ENCODE assay signal across 27 cellular contexts in the genomic region with DNA sequence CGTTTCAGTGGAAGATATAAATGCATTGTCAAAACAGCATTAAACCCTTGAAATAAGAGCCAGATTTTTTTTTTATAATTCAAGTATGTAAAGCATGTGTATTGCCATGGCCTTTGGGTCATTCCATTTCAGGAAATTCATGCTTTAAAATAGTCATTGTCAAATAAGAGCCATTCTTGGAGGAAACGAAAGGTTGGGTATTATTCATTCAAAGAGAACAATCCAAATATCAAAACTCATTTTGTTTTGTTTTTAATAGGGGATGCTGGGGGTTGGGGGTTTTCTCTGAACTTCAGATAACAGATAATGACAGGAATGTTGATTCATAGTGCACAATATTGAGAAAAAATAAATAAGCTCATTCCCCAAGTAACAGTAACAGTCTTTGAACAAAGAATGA.
"Had no signal": no experiment of that assay in that cellular context is flagged by ENCODE, and none has a peak within 500 bp of the region (broad histone marks: within the 10 kb centered on the region; RNA-seq: fewer than 3 reads in every experiment).

No MANE protein-coding gene starts in this region.

- FAIRE-seq: colon, kidney had no signal

- H3K27ac ChIP-seq: esophagus squamous epithelium, gastrocnemius medialis, heart left ventricle, hepatocyte, neural progenitor cell, parathyroid adenoma, right atrium auricular region, suprapubic skin, vagina had no signal

- DNase-seq: effector CD8-positive, alpha-beta T cell; endodermal cell; esophagus squamous epithelium; gastrocnemius medialis; heart left ventricle; kidney; mesenchymal stem cell; midbrain; naive thymus-derived CD4-positive, alpha-beta T cell; stimulated activated CD4-positive, alpha-beta T cell treated with anti-CD3 and anti-CD28 coated beads, Interleukin-12 subunit alpha, Interleukin-12 subunit beta, amount 100 ng/mL, for 4 hours; stimulated activated CD4-positive, alpha-beta T cell treated with anti-CD3 and anti-CD28 coated beads, Interleukin-1b, Interleukin-23, amount 100 ng/mL, for 48 hours; stimulated activated CD4-positive, alpha-beta T cell treated with anti-CD3 and anti-CD28 coated beads, Interleukin-4, amount 100 ng/mL, for 1 hour; stimulated activated CD8-positive, alpha-beta memory T cell treated with anti-CD3 and anti-CD28 coated beads, Interleukin-4, amount 100 ng/mL, for 48 hours; stimulated activated naive CD4-positive, alpha-beta T cell; stimulated activated naive CD8-positive, alpha-beta T cell treated with anti-CD3 and anti-CD28 coated beads, Interleukin-15, amount 100 ng/mL, for 72 hours; trophoblast cell had no signal

- H3K9ac ChIP-seq: neural progenitor cell, parathyroid adenoma had no signal

- H3K27me3 ChIP-seq: esophagus squamous epithelium, gastrocnemius medialis, heart left ventricle, hepatocyte, neural progenitor cell, right atrium auricular region, suprapubic skin, vagina had no signal

- H3K79me2 ChIP-seq: hepatocyte, parathyroid adenoma had no signal

- H3K4me3 ChIP-seq: esophagus squamous epithelium, gastrocnemius medialis, heart left ventricle, hepatocyte, lung, neural progenitor cell, right atrium auricular region, smooth muscle cell, suprapubic skin, vagina had no signal

- H2AFZ ChIP-seq: hepatocyte, neural progenitor cell, parathyroid adenoma had no signal

- ATAC-seq: gastrocnemius medialis; heart left ventricle; left lobe of liver; naive thymus-derived CD4-positive, alpha-beta T cell; sciatic nerve; stimulated activated naive CD8-positive, alpha-beta T cell treated with anti-CD3 and anti-CD28 coated beads, Interleukin-15, amount 100 ng/mL, for 72 hours had no signal

- H3K36me3 ChIP-seq: esophagus squamous epithelium, gastrocnemius medialis, heart left ventricle, neural progenitor cell, right atrium auricular region, suprapubic skin, vagina had no signal

- H3K4me1 ChIP-seq: esophagus squamous epithelium, neural progenitor cell, suprapubic skin had no signal

- H3K9me3 ChIP-seq: esophagus squamous epithelium, gastrocnemius medialis, heart left ventricle, right atrium auricular region, suprapubic skin, vagina had no signal

- H3K4me2 ChIP-seq: hepatocyte, neural progenitor cell, smooth muscle cell had no signal
